ENCODE assay signal across 8 cellular contexts in genomic region chr4:93791570-93792195, GRCh38. TPM values are rescaled to one million over a fixed set of nuclear protein-coding genes. Genes with fewer than 3 reads are reported as not detected.
DNase-seq lines count a peak whose midpoint lies in the region; ATAC-seq, FAIRE-seq and TF ChIP-seq lines count a peak whose summit lies in the region.

No MANE protein-coding gene starts in this region.

- no peak overlapping the region for H3K27ac Mint-ChIP-seq in activated CD4-positive, alpha-beta T cell treated with anti-CD3 and anti-CD28 coated beads, Interleukin-2, amount 10 ng/mL, durations not matched to agents 24 days and 14 days

- DNase-seq in activated CD4-positive, alpha-beta T cell treated with anti-CD3 and anti-CD28 coated beads, Interleukin-2, amount 10 ng/mL, durations not matched to agents 24 days and 14 days = peak; percentile 77
- no peak for DNase-seq in activated CD4-positive, alpha-beta T cell treated with anti-CD3 and anti-CD28 coated beads for 1 hour
- DNase-seq in HTR-8/SVneo (ENCODE audit: insufficient read length, low spot score) = peak; percentile 24
- DNase-seq in Panc1 (ENCODE audit: low read depth, low spot score) = peak; percentile 20
- DNase-seq in lower lobe of right lung = peak; percentile 44
- peak; percentile 64 for DNase-seq in transverse colon

- CTCF ChIA-PET in Panc1 (lab: Charles Lee) = no interaction called here

- no peak for TF ChIP-seq POLR2A in transverse colon (IDR thresholded peaks at IDR 0.05)

- TF ChIP-seq EP300 in transverse colon (IDR thresholded peaks at IDR 0.05; ENCODE audit: low read depth) = no peak

- no peaks in the 10 kb centered on the region for H3K4me1 ChIP-seq in Panc1 (ENCODE audit: control insufficient read depth, insufficient read depth, low read length)
- H3K4me1 ChIP-seq in lower lobe of right lung = no peaks in the 10 kb centered on the region
- peaks cover 0 to 6% (median 0%) of the 10 kb centered on the region in 4 donors for H3K4me1 ChIP-seq in transverse colon

- no peaks in the 10 kb centered on the region for H3K4me1 Mint-ChIP-seq in activated CD4-positive, alpha-beta T cell treated with anti-CD3 and anti-CD28 coated beads, Interleukin-2, amount 10 ng/mL, durations not matched to agents 24 days and 14 days

- WGBS in transverse colon (ENCODE audit: low coverage in 1 of 2), 2 donors = 0 to 3% methylated on average over 3 of the region's 3 CpGs

- intact Hi-C loops in activated CD4-positive, alpha-beta T cell treated with anti-CD3 and anti-CD28 coated beads, Interleukin-2, amount 10 ng/mL, durations not matched to agents 24 days and 14 days (cut with micrococcal nuclease) = loop anchor here (2.0 to 10.0 kb wide), 4 partner anchors 336 to 806 kb away; no protein-coding TSS in a partner anchor
- intact Hi-C loops in Panc1 (cut with micrococcal nuclease; ENCODE audit: unreplicated experiment) (loop anchor here (2.0 to 5.0 kb wide), 3 partner anchors 335 to 596 kb away; no protein-coding TSS in a partner anchor), lower lobe of right lung (cut with DNase I) (no loop called here), transverse colon (cut with DNase I; ENCODE audit: low total_unique reads) (no loop called here)

- no TSS peak for BruUV-seq in Panc1 (replicated peaks; lab: Mats Ljungman, UMichigan)

- H3K36me3 ChIP-seq in Panc1 (ENCODE audit: control insufficient read depth, insufficient read depth, low read length) (no peaks in the 10 kb centered on the region), lower lobe of right lung (no peaks in the 10 kb centered on the region), transverse colon (no peaks in the 10 kb centered on the region)

- no peaks in the 10 kb centered on the region for H3K9me3 Mint-ChIP-seq in activated CD4-positive, alpha-beta T cell treated with anti-CD3 and anti-CD28 coated beads, Interleukin-2, amount 10 ng/mL, durations not matched to agents 24 days and 14 days

- TF ChIP-seq CTCF in Panc1 (IDR thresholded peaks at IDR 0.05) (peak; percentile 79), lower lobe of right lung (IDR thresholded peaks at IDR 0.05) (peak; percentile 76), transverse colon (IDR thresholded peaks at IDR 0.05) (peak; percentile 70 to 82 (median 74))

- ATAC-seq in GM21576 (IDR thresholded peaks at IDR 0.05; ENCODE audit: unreplicated experiment) = peak; percentile 77
- ATAC-seq in Panc1 = peak; percentile 68; the same call in 1 of the 2 replicates
- peak; percentile 58 to 63 for ATAC-seq in lower lobe of right lung

- H3K27me3 Mint-ChIP-seq in activated CD4-positive, alpha-beta T cell treated with anti-CD3 and anti-CD28 coated beads, Interleukin-2, amount 10 ng/mL, durations not matched to agents 24 days and 14 days = no peaks in the 10 kb centered on the region

- H3K4me3 ChIP-seq in Panc1 (ENCODE audit: low read depth in 2 of 2, low read length in 2 of 2) (no peak overlapping the region), lower lobe of right lung (no peak overlapping the region), transverse colon (no peak overlapping the region)

- FAIRE-seq in HTR-8/SVneo (lab: Jason Lieb, UNC) (no peak), colon (lab: Jason Lieb, UNC) (peak; percentile 78)

- POLR2A ChIA-PET in Panc1 (lab: Charles Lee) = no interaction called here

- H3K27ac ChIP-seq in Panc1 (ENCODE audit: low read length) = no peak overlapping the region
- no peak overlapping the region for H3K27ac ChIP-seq in lower lobe of right lung
- no peak overlapping the region for H3K27ac ChIP-seq in transverse colon

- H3K27me3 ChIP-seq in Panc1 (ENCODE audit: control insufficient read depth, insufficient read depth, low read length) (no peaks in the 10 kb centered on the region), lower lobe of right lung (ENCODE audit: low read depth) (no peaks in the 10 kb centered on the region), transverse colon (no peaks in the 10 kb centered on the region)

- H3K4me3 Mint-ChIP-seq in activated CD4-positive, alpha-beta T cell treated with anti-CD3 and anti-CD28 coated beads, Interleukin-2, amount 10 ng/mL, durations not matched to agents 24 days and 14 days = no peak overlapping the region

- no peaks in the 10 kb centered on the region for H3K36me3 Mint-ChIP-seq in activated CD4-positive, alpha-beta T cell treated with anti-CD3 and anti-CD28 coated beads, Interleukin-2, amount 10 ng/mL, durations not matched to agents 24 days and 14 days (ENCODE audit: low read depth)

- in situ Hi-C loops in Panc1 (cut with HindIII; ENCODE audit: low pct_unique_long_range_greater_than_20kb, low sequenced_read_pairs) = no loop called here
- in situ Hi-C loops in transverse colon (cut with MboI; ENCODE audit: low pct_ligation_motif_present in 1 of 4, low pct_unique_long_range_greater_than_20kb in 1 of 4, low sequenced_read_pairs in 3 of 4) = loop anchor here in 2 of 4 donors (25.0 kb wide), 2 partner anchors 346 to 596 kb away; no protein-coding TSS in a partner anchor

- no peaks in the 10 kb centered on the region for H3K9me3 ChIP-seq in Panc1 (ENCODE audit: control insufficient read depth, insufficient read depth, low read depth, low read length)
- H3K9me3 ChIP-seq in lower lobe of right lung = no peaks in the 10 kb centered on the region
- no peaks in the 10 kb centered on the region for H3K9me3 ChIP-seq in transverse colon

RNA-seq across cellular contexts. Expression of gene ATOH1, which starts 36.9 kb away (rescaled TPM):
- total RNA-seq in activated CD4-positive, alpha-beta T cell treated with anti-CD3 and anti-CD28 coated beads, Interleukin-2, amount 10 ng/mL, durations not matched to agents 24 days and 14 days = not detected in 2 replicates
- not detected for total RNA-seq in Panc1 (2021; ENCODE audit: unreplicated experiment)
- not detected for polyA plus RNA-seq in Panc1 (2012; ENCODE audit: insufficient read length)
- not detected for total RNA-seq in lower lobe of right lung
- 10 to 100 TPM; 23.5 to 76.7 (median 32.8) TPM for total RNA-seq in transverse colon

Comparison
In these comparisons a context has a peak if more than half of its experiments do, and no peak if none do; other contexts are left out.
1. RNA of gene ATOH1, which starts 36.9 kb away (total RNA-seq): 23.5 to 76.7 TPM in transverse colon; not detected in activated CD4-positive, alpha-beta T cell treated with anti-CD3 and anti-CD28 coated beads, Interleukin-2, amount 10 ng/mL, durations not matched to agents 24 days and 14 days, not detected in Panc1 (single experiment) and not detected in lower lobe of right lung (single experiment); every median in the first group is over 10 times any median in the second.
2. intact Hi-C loops: an anchor here in activated CD4-positive, alpha-beta T cell treated with anti-CD3 and anti-CD28 coated beads, Interleukin-2, amount 10 ng/mL, durations not matched to agents 24 days and 14 days (2.0 to 10.0 kb wide) and Panc1 (2.0 to 5.0 kb wide); none called in lower lobe of right lung and transverse colon.
3. Peak in every context shown above with its lines, with median percentiles within 50 percentile points of each other: ATAC-seq and CTCF ChIP-seq.